Comparison of ENCODE assay signal across 5 cellular contexts in genomic region chr14:97221572-97221971, GRCh38.
"Had no signal": no experiment of that assay in that cellular context is flagged by ENCODE, and none has a peak within 500 bp of the region (broad histone marks: within the 10 kb centered on the region; RNA-seq: fewer than 3 reads in every experiment).

No MANE protein-coding gene starts in this region.

- H3K27ac Mint-ChIP-seq: GM23338 had no signal

- H3K4me3 ChIP-seq: GM23338, K562 had no signal

- H3K4me3 Mint-ChIP-seq: GM23338, H9 had no signal

- H3K9me3 Mint-ChIP-seq: GM23338, H9 had no signal

- ATAC-seq: GM23338, K562 had no signal

- DNase-seq: H9, HCEC 1CT, IMR-90 had no signal
